Comparison of ENCODE assay signal across 1 cellular context in the genomic region with DNA sequence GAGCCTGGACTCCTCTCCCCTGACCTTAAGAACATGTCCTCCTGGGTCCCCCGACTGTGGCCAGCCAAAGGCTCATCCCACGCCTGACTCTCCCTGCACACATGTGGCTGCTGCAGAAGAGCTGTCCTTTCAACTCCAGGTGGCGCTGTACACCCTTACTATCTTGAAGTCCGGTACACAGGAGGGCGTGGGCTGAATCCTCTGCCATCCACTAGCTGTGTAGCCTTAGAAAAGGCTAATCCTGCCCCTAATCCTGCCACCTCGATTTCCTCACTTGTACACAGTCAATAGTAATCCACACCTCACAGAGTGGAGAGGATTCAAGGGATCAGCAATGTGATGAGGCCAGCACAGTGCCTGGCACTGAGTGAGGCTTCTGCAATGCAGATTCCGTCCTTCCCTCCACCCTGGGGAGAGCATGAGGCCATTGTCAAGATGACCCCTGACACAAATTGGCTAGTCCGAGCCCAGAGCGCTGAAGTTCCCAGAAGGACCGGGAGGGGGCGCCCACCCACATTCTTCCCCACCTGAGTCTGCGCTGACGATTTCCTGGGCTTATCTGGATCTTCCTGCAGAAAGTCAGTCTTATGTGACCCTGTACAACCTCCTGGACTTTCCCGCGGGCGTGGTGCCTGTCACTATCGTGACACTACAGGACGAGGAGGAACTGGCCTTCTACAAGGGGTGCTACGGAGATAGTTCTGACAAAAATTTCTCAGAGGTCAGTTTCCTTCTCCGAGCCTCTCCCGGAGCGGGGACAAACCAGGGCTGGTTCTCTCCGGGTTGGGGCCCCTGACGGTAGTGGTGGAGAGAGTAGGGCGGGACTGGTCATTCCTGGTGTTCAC.
A peak's percentile ranks its signal among the peaks of the same experiment; 100 is the strongest.
TF ChIP-seq lines count a peak whose summit lies in the region.

No MANE protein-coding gene starts in this region.

TF ChIP-seq in K562, 482 proteins besides CTCF, POLR2A, EP300 and RAD21 (continued from another document and continues in another):
- TF ChIP-seq RBM14 (IDR thresholded peaks at IDR 0.05; ENCODE audit: borderline replicate concordance, insufficient read depth, low read depth, low read length) (no peak), RBM25 (IDR thresholded peaks at IDR 0.05; ENCODE audit: low read depth, low read length, severe bottlenecking) (peak; percentile 41), MED1 (CRISPR knock-in tag; IDR thresholded peaks at IDR 0.05; ENCODE audit: borderline replicate concordance) (no peak), ZNF551 (CRISPR knock-in tag; IDR thresholded peaks at IDR 0.05) (no peak), HDAC6 (IDR thresholded peaks at IDR 0.05; ENCODE audit: low read depth, low read length) (no peak), SETDB1 (IDR thresholded peaks at IDR 0.05; ENCODE audit: low read length) (no peak), ZNF586 (CRISPR knock-in tag; conservative IDR thresholded peaks at IDR 0.05) (no peak), CSDE1 (IDR thresholded peaks at IDR 0.05) (peak; percentile 41 to 89; a peak in 3 of 4 replicates), FIP1L1 (IDR thresholded peaks at IDR 0.05; ENCODE audit: low read depth, low read length, poor library complexity, severe bottlenecking) (no peak), ZNF57 (CRISPR knock-in tag; IDR thresholded peaks at IDR 0.05) (no peak), FOXK2 (conservative IDR thresholded peaks at IDR 0.05 in 1 of 2, IDR thresholded peaks at IDR 0.05 in 1 of 2; ENCODE audit: low read depth in 2 of 2) (peak; percentile 73 to 83; a peak in 3 of 4 replicates), ZNF316 (IDR thresholded peaks at IDR 0.05) (no peak; the same call in 1 of the 2 replicates), COPS2 (conservative IDR thresholded peaks at IDR 0.05) (no peak), ZNF511 (CRISPR knock-in tag; IDR thresholded peaks at IDR 0.05) (peak; percentile 59), DPF2 (IDR thresholded peaks at IDR 0.05) (peak; percentile 92), SIRT6 (IDR thresholded peaks at IDR 0.05; ENCODE audit: low read depth, low read length) (no peak), ZNF668 (CRISPR knock-in tag; IDR thresholded peaks at IDR 0.05) (peak; percentile 79; the same call in 1 of the 2 replicates), HNRNPH1 (optimal IDR thresholded peaks at IDR 0.05; ENCODE audit: low read depth, low read length) (no peak), MXI1 (IDR thresholded peaks at IDR 0.05; ENCODE audit: low read depth, low read length) (no peak), TBP (optimal IDR thresholded peaks at IDR 0.05; ENCODE audit: low read depth, low read length) (peak; percentile 18), GTF2A2 (tag; IDR thresholded peaks at IDR 0.05) (no peak), NFATC3 (IDR thresholded peaks at IDR 0.05) (peak; percentile 85), BRCA1 (IDR thresholded peaks at IDR 0.05) (no peak), BRCA1 (CRISPR knock-in tag; IDR thresholded peaks at IDR 0.05) (no peak), SRSF3 (IDR thresholded peaks at IDR 0.05; ENCODE audit: insufficient read depth, low read length) (no peak), FOXJ3 (CRISPR knock-in tag; IDR thresholded peaks at IDR 0.05) (no peak), CC2D1A (IDR thresholded peaks at IDR 0.05) (peak; percentile 94), RBFOX2 (IDR thresholded peaks at IDR 0.05; ENCODE audit: low read depth, low read length) (peak; percentile 43; the same call in 1 of the 2 replicates), PREB (CRISPR knock-in tag; IDR thresholded peaks at IDR 0.05) (peak; percentile 89; the same call in 1 of the 2 replicates), RB1 (IDR thresholded peaks at IDR 0.05; ENCODE audit: low read depth) (peak; percentile 84), JUN (IDR thresholded peaks at IDR 0.05; ENCODE audit: borderline replicate concordance, low read depth, low read length) (peak; percentile 59), JUN (CRISPR knock-in tag; IDR thresholded peaks at IDR 0.05; ENCODE audit: borderline replicate concordance) (peak; percentile 78; the same call in 1 of the 2 replicates), MAFF (IDR thresholded peaks at IDR 0.05; ENCODE audit: low read length) (no peak), SRF (CRISPR knock-in tag; IDR thresholded peaks at IDR 0.05) (peak in 1 of 2 experiments; percentile 90; a peak in 1 of 4 replicates)
- TF ChIP-seq, protein P1, sequence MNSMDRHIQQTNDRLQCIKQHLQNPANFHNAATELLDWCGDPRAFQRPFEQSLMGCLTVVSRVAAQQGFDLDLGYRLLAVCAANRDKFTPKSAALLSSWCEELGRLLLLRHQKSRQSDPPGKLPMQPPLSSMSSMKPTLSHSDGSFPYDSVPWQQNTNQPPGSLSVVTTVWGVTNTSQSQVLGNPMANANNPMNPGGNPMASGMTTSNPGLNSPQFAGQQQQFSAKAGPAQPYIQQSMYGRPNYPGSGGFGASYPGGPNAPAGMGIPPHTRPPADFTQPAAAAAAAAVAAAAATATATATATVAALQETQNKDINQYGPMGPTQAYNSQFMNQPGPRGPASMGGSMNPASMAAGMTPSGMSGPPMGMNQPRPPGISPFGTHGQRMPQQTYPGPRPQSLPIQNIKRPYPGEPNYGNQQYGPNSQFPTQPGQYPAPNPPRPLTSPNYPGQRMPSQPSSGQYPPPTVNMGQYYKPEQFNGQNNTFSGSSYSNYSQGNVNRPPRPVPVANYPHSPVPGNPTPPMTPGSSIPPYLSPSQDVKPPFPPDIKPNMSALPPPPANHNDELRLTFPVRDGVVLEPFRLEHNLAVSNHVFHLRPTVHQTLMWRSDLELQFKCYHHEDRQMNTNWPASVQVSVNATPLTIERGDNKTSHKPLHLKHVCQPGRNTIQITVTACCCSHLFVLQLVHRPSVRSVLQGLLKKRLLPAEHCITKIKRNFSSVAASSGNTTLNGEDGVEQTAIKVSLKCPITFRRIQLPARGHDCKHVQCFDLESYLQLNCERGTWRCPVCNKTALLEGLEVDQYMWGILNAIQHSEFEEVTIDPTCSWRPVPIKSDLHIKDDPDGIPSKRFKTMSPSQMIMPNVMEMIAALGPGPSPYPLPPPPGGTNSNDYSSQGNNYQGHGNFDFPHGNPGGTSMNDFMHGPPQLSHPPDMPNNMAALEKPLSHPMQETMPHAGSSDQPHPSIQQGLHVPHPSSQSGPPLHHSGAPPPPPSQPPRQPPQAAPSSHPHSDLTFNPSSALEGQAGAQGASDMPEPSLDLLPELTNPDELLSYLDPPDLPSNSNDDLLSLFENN (IDR thresholded peaks at IDR 0.05; ENCODE audit: low read depth in 2 of 2, low read length in 2 of 2), result peak; percentile 14 to 57; a peak in 3 of 4 replicates
- TF ChIP-seq, protein P2, sequence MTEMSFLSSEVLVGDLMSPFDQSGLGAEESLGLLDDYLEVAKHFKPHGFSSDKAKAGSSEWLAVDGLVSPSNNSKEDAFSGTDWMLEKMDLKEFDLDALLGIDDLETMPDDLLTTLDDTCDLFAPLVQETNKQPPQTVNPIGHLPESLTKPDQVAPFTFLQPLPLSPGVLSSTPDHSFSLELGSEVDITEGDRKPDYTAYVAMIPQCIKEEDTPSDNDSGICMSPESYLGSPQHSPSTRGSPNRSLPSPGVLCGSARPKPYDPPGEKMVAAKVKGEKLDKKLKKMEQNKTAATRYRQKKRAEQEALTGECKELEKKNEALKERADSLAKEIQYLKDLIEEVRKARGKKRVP (CRISPR knock-in tag; IDR thresholded peaks at IDR 0.05), result 0 out of 2 replicates have a peak, but pooled peaks have one; percentile 13
- TF ChIP-seq, protein P3, sequence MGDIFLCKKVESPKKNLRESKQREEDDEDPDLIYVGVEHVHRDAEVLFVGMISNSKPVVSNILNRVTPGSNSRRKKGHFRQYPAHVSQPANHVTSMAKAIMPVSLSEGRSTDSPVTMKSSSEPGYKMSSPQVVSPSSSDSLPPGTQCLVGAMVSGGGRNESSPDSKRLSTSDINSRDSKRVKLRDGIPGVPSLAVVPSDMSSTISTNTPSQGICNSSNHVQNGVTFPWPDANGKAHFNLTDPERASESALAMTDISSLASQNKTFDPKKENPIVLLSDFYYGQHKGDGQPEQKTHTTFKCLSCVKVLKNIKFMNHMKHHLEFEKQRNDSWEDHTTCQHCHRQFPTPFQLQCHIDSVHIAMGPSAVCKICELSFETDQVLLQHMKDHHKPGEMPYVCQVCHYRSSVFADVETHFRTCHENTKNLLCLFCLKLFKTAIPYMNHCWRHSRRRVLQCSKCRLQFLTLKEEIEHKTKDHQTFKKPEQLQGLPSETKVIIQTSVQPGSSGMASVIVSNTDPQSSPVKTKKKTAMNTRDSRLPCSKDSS (IDR thresholded peaks at IDR 0.05; ENCODE audit: low read depth, partially characterized antibody), result no peak
- TF ChIP-seq, protein P4, sequence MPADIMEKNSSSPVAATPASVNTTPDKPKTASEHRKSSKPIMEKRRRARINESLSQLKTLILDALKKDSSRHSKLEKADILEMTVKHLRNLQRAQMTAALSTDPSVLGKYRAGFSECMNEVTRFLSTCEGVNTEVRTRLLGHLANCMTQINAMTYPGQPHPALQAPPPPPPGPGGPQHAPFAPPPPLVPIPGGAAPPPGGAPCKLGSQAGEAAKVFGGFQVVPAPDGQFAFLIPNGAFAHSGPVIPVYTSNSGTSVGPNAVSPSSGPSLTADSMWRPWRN (IDR thresholded peaks at IDR 0.05; ENCODE audit: low read depth), result peak; percentile 67
- TF ChIP-seq, protein P5, sequence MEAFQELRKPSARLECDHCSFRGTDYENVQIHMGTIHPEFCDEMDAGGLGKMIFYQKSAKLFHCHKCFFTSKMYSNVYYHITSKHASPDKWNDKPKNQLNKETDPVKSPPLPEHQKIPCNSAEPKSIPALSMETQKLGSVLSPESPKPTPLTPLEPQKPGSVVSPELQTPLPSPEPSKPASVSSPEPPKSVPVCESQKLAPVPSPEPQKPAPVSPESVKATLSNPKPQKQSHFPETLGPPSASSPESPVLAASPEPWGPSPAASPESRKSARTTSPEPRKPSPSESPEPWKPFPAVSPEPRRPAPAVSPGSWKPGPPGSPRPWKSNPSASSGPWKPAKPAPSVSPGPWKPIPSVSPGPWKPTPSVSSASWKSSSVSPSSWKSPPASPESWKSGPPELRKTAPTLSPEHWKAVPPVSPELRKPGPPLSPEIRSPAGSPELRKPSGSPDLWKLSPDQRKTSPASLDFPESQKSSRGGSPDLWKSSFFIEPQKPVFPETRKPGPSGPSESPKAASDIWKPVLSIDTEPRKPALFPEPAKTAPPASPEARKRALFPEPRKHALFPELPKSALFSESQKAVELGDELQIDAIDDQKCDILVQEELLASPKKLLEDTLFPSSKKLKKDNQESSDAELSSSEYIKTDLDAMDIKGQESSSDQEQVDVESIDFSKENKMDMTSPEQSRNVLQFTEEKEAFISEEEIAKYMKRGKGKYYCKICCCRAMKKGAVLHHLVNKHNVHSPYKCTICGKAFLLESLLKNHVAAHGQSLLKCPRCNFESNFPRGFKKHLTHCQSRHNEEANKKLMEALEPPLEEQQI (IDR thresholded peaks at IDR 0.05), result peak; percentile 93
- TF ChIP-seq, protein P6, sequence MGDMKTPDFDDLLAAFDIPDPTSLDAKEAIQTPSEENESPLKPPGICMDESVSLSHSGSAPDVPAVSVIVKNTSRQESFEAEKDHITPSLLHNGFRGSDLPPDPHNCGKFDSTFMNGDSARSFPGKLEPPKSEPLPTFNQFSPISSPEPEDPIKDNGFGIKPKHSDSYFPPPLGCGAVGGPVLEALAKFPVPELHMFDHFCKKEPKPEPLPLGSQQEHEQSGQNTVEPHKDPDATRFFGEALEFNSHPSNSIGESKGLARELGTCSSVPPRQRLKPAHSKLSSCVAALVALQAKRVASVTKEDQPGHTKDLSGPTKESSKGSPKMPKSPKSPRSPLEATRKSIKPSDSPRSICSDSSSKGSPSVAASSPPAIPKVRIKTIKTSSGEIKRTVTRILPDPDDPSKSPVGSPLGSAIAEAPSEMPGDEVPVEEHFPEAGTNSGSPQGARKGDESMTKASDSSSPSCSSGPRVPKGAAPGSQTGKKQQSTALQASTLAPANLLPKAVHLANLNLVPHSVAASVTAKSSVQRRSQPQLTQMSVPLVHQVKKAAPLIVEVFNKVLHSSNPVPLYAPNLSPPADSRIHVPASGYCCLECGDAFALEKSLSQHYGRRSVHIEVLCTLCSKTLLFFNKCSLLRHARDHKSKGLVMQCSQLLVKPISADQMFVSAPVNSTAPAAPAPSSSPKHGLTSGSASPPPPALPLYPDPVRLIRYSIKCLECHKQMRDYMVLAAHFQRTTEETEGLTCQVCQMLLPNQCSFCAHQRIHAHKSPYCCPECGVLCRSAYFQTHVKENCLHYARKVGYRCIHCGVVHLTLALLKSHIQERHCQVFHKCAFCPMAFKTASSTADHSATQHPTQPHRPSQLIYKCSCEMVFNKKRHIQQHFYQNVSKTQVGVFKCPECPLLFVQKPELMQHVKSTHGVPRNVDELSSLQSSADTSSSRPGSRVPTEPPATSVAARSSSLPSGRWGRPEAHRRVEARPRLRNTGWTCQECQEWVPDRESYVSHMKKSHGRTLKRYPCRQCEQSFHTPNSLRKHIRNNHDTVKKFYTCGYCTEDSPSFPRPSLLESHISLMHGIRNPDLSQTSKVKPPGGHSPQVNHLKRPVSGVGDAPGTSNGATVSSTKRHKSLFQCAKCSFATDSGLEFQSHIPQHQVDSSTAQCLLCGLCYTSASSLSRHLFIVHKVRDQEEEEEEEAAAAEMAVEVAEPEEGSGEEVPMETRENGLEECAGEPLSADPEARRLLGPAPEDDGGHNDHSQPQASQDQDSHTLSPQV (IDR thresholded peaks at IDR 0.05), result peak; percentile 93
- TF ChIP-seq, protein P7, sequence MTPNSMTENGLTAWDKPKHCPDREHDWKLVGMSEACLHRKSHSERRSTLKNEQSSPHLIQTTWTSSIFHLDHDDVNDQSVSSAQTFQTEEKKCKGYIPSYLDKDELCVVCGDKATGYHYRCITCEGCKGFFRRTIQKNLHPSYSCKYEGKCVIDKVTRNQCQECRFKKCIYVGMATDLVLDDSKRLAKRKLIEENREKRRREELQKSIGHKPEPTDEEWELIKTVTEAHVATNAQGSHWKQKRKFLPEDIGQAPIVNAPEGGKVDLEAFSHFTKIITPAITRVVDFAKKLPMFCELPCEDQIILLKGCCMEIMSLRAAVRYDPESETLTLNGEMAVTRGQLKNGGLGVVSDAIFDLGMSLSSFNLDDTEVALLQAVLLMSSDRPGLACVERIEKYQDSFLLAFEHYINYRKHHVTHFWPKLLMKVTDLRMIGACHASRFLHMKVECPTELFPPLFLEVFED (CRISPR knock-in tag; conservative IDR thresholded peaks at IDR 0.05), result 0 out of 2 replicates have a peak, but pooled peaks have one; percentile 4
